ENCODE assay signal across 13 cellular contexts in the genomic region with DNA sequence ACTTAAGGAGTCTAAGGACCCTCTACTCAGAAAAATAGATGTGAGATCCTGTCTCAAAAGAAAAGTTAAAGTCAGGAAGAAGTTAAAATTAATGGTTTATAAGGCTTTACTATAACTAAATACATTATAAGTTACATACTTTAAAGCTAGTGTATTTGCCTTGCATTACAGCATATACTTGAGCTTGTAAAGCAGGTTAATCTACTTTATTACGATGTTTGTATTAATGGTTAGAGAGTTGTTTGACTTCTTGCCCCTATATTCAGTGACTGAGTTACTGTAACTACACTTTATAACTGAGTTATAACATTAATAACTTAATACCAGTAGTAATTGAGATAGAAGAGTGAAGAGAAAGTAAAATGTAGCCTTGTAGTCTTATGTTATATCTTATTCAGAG. TPM values are rescaled to one million over a fixed set of nuclear protein-coding genes. Genes with fewer than 3 reads are reported as not detected.
DNase-seq lines count a peak whose midpoint lies in the region; ATAC-seq and TF ChIP-seq lines count a peak whose summit lies in the region.
"Had no signal": no experiment of that assay in that cellular context is flagged by ENCODE, and none has a peak within 500 bp of the region (broad histone marks: within the 10 kb centered on the region; RNA-seq: fewer than 3 reads in every experiment).

No MANE protein-coding gene starts in this region.

- peak overlapping the region; percentile 65 for H3K4me3 ChIP-seq in DOHH2 (ENCODE audit: low read length)
- H3K4me3 ChIP-seq: suprapubic skin had no signal

- peaks cover 79% of the 10 kb centered on the region for H3K4me1 ChIP-seq in DOHH2 (ENCODE audit: control insufficient read depth, low read length)

- H3K9me3 Mint-ChIP-seq in T-cell (no peaks in the 10 kb centered on the region), mesothelial cell of epicardium (no peaks in the 10 kb centered on the region)

- no peak for ATAC-seq in T-cell (replicated peaks in 1 of 4)

- H3K27me3 ChIP-seq in DOHH2 (ENCODE audit: control insufficient read depth, low read length) = no peaks in the 10 kb centered on the region
- H3K27me3 ChIP-seq: suprapubic skin had no signal

- H3K27ac Mint-ChIP-seq in T-cell = peak overlapping the region; percentile 30 to 71
- peak overlapping the region; percentile 75 for H3K27ac Mint-ChIP-seq in mesothelial cell of epicardium

- H3K9me2 ChIP-seq in DOHH2 (replicated peaks; ENCODE audit: control insufficient read depth, low read length) = no peaks in the 10 kb centered on the region

- H3K9me3 ChIP-seq in DOHH2 (ENCODE audit: control insufficient read depth, insufficient read depth, low read length) = no peaks in the 10 kb centered on the region
- H3K9me3 ChIP-seq: suprapubic skin had no signal

- H3K4me3 Mint-ChIP-seq in T-cell = peak overlapping the region; percentile 35 to 68 (median 58)
- H3K4me3 Mint-ChIP-seq in mesothelial cell of epicardium = no peak overlapping the region

- POLR2A ChIA-PET in T-cell (lab: Charles Lee) = interaction anchor here (0.6 to 0.7 kb wide), 2 partner anchors 22 to 250 kb away, joined by 3 to 4 read pairs; no protein-coding TSS in a partner anchor

- H3K4me1 Mint-ChIP-seq in T-cell (peaks cover 57 to 68% (median 59%) of the 10 kb centered on the region in 3 donors), mesothelial cell of epicardium (peaks cover 22% of the 10 kb centered on the region)

- H4K20me1 ChIP-seq in DOHH2 (ENCODE audit: control insufficient read depth, insufficient read depth, low read depth, low read length) = no peaks in the 10 kb centered on the region

- DNase-seq in T-cell = no peak
- no peak for DNase-seq in mesothelial cell of epicardium (ENCODE audit: low spot score in 2 of 2, unreplicated experiment in 2 of 2)
- no peak for DNase-seq in retina
- DNase-seq in stimulated activated CD8-positive, alpha-beta memory T cell treated with anti-CD3 and anti-CD28 coated beads, Interleukin-4, amount 100 ng/mL, for 48 hours = no peak
- DNase-seq in DMS79 (lab: John Stamatoyannopoulos, UW) = no peak
- no peak for DNase-seq in NCI-H2196 treated with DMSO at 0.1 percent for 48 hours (lab: John Stamatoyannopoulos, UW; ENCODE audit: unreplicated experiment)
- DNase-seq: activated T-cell treated with anti-CD3 and anti-CD28 coated beads for 4 hours; caudate nucleus; NCI-H69; stimulated activated CD4-positive, alpha-beta T cell treated with anti-CD3 and anti-CD28 coated beads, Interleukin-4, amount 100 ng/mL, for 4 hours had no signal

- CTCF ChIA-PET in T-cell (lab: Charles Lee) = interaction anchor here in 1 of 2 donors (1.0 kb wide), 1 partner anchor 33 kb away, joined by 3 read pairs; no protein-coding TSS in a partner anchor

- peaks cover 97% of the 10 kb centered on the region for H3K79me2 ChIP-seq in DOHH2 (ENCODE audit: control insufficient read depth, low read length)

- H3K4me2 ChIP-seq in DOHH2 (ENCODE audit: low read length) = peak overlapping the region; percentile 75

- H3K36me3 ChIP-seq in DOHH2 (ENCODE audit: control insufficient read depth, low read length) = peaks cover 39% of the 10 kb centered on the region

- peaks cover 39% of the 10 kb centered on the region for H3F3A ChIP-seq in DOHH2 (ENCODE audit: control insufficient read depth, insufficient read depth)

- H3K36me3 Mint-ChIP-seq in T-cell (peaks cover 10% of the 10 kb centered on the region), mesothelial cell of epicardium (peaks cover 8% of the 10 kb centered on the region)

- H3K27ac ChIP-seq in 22Rv1 (peak overlapping the region; percentile 72), DOHH2 (ENCODE audit: low read depth, low read length) (peak overlapping the region; percentile 93)
- H3K27ac ChIP-seq: suprapubic skin had no signal

- H3K27me3 Mint-ChIP-seq in T-cell (no peaks in the 10 kb centered on the region), mesothelial cell of epicardium (ENCODE audit: low read depth) (no peaks in the 10 kb centered on the region)

- TF ChIP-seq CTCF in 22Rv1 (IDR thresholded peaks at IDR 0.05) (no peak), DOHH2 (IDR thresholded peaks at IDR 0.05; ENCODE audit: low read depth, low read length, poor library complexity, severe bottlenecking) (no peak), mesothelial cell of epicardium (IDR thresholded peaks at IDR 0.05; ENCODE audit: unreplicated experiment) (no peak)

RNA-seq across cellular contexts. Expression of a gene that starts 22.8 kb away (rescaled TPM):
- total RNA-seq in T-cell (10 to 100 TPM; 70.3 to 98.7 (median 85.3) TPM), mesothelial cell of epicardium (192 to 201 TPM (median 192 TPM) in 3 replicates)
